8 cellular contexts compared by ENCODE assay signal in genomic region chrX:53683556-53684414, GRCh38. TPM values are rescaled to one million over a fixed set of nuclear protein-coding genes. Genes with fewer than 3 reads are reported as not detected.
DNase-seq lines count a peak whose midpoint lies in the region; FAIRE-seq and TF ChIP-seq lines count a peak whose summit lies in the region.

No MANE protein-coding gene starts in this region.

- FAIRE-seq in frontal cortex (lab: Jason Lieb, UNC) = peak; percentile 34

- no peak for TF ChIP-seq CTCF in HFF-Myc (IDR thresholded peaks at IDR 0.05; ENCODE audit: low read depth, low read length, missing control alignments)

- no peaks in the 10 kb centered on the region for H3K27me3 ChIP-seq in SJSA1 (replicated peaks)
- no peaks in the 10 kb centered on the region for H3K27me3 ChIP-seq in neuron (ENCODE audit: insufficient read depth, low read length)

- CTCF ChIA-PET in activated naive CD4-positive, alpha-beta T cell treated with anti-CD3 and anti-CD28 coated beads for 36 hours (lab: Charles Lee) = interaction anchor here (1.1 to 1.9 kb wide), 3 partner anchors 14 to 148 kb away, joined by 3 to 8 read pairs (median 3); no protein-coding TSS in a partner anchor

- H3K4me3 Mint-ChIP-seq in activated naive CD4-positive, alpha-beta T cell treated with anti-CD3 and anti-CD28 coated beads for 36 hours = peak overlapping the region; percentile 92

- DNase-seq in GF-D8 (lab: John Stamatoyannopoulos, UW) = peak; percentile 94
- DNase-seq in HFF-Myc (ENCODE audit: extremely low read depth, low read depth) = peak; percentile 94
- DNase-seq in MV-4-11 (lab: John Stamatoyannopoulos, UW) = peak; percentile 97
- peak; percentile 93 to 97 for DNase-seq in SJSA1 (ENCODE audit: low read depth in 1 of 2, low spot score in 2 of 2)
- DNase-seq in activated naive CD4-positive, alpha-beta T cell treated with anti-CD3 and anti-CD28 coated beads for 36 hours = peak; percentile 96
- peak; percentile 75 to 77 for DNase-seq in frontal cortex (ENCODE audit: low spot score in 2 of 2)
- peak; percentile 95 for DNase-seq in stromal cell of bone marrow (ENCODE audit: low read depth)

- peak overlapping the region; percentile 89 for H3K27ac ChIP-seq in SJSA1

- intact Hi-C loops in activated naive CD4-positive, alpha-beta T cell treated with anti-CD3 and anti-CD28 coated beads for 36 hours (cut with micrococcal nuclease) = loop anchor here (1.0 to 5.0 kb wide), 9 partner anchors 31 to 1479 kb away; partner anchors contain the start of genes FAM120C, PHF8, RIBC1 and SMC1A

- H3K4me1 ChIP-seq in SJSA1 (replicated peaks) (0 out of 2 replicates have a peak, but pooled peaks cover 4% of the 10 kb centered on the region), neuron (ENCODE audit: insufficient read depth, low read length) (peaks cover 10% of the 10 kb centered on the region)

- peaks cover 27% of the 10 kb centered on the region for H3K4me1 Mint-ChIP-seq in activated naive CD4-positive, alpha-beta T cell treated with anti-CD3 and anti-CD28 coated beads for 36 hours (ENCODE audit: low read depth)

- H3K27ac Mint-ChIP-seq in activated naive CD4-positive, alpha-beta T cell treated with anti-CD3 and anti-CD28 coated beads for 36 hours = peak overlapping the region; percentile 94

- H3K36me3 Mint-ChIP-seq in activated naive CD4-positive, alpha-beta T cell treated with anti-CD3 and anti-CD28 coated beads for 36 hours (ENCODE audit: low read depth) = peaks cover 48% of the 10 kb centered on the region

- H3K9me3 ChIP-seq in SJSA1 (replicated peaks) (no peaks in the 10 kb centered on the region), neuron (ENCODE audit: low read length) (no peaks in the 10 kb centered on the region)

- no peak overlapping the region for H2AFZ ChIP-seq in neuron (ENCODE audit: low read depth, low read length)

- no peaks in the 10 kb centered on the region for H3K9me3 Mint-ChIP-seq in activated naive CD4-positive, alpha-beta T cell treated with anti-CD3 and anti-CD28 coated beads for 36 hours

- H3K4me3 ChIP-seq in HFF-Myc (replicated peaks; ENCODE audit: low read depth, low read length) = peak overlapping the region; percentile 74
- H3K4me3 ChIP-seq in SJSA1 = peak overlapping the region; percentile 71
- H3K4me3 ChIP-seq in neuron (ENCODE audit: low read length) = peak overlapping the region; percentile 54

- no peaks in the 10 kb centered on the region for H3K27me3 Mint-ChIP-seq in activated naive CD4-positive, alpha-beta T cell treated with anti-CD3 and anti-CD28 coated beads for 36 hours (ENCODE audit: low read depth)

- H3K36me3 ChIP-seq in SJSA1 (peaks cover 29% of the 10 kb centered on the region), neuron (ENCODE audit: insufficient read depth, low read length) (peaks cover 12% of the 10 kb centered on the region)

RNA-seq across cellular contexts. Expression of gene HUWE1, which starts 2.7 kb away (rescaled TPM):
- 34.8 and 57.0 TPM in 2 replicates for total RNA-seq in SJSA1 (2014; rRNA removed; shearing (Covaris generic))
- 100 to 1,000 TPM; 596 to 603 TPM for total RNA-seq in activated naive CD4-positive, alpha-beta T cell treated with anti-CD3 and anti-CD28 coated beads for 36 hours
- 83.2 TPM for total RNA-seq in frontal cortex

Comparison
In these comparisons a context has a peak if more than half of its experiments do, and no peak if none do; other contexts are left out.
1. Peak in every context shown above with its lines: DNase-seq, H3K4me3 ChIP-seq and H3K27ac ChIP-seq.